8 cellular contexts compared by ENCODE assay signal in genomic region chr1:36322085-36322785, GRCh38. TPM values are rescaled to one million over a fixed set of nuclear protein-coding genes. Genes with fewer than 3 reads are reported as not detected.
DNase-seq lines count a peak whose midpoint lies in the region; ATAC-seq and TF ChIP-seq lines count a peak whose summit lies in the region.

No MANE protein-coding gene starts in this region.

- DNase-seq in HFFc6 (peak; percentile 15), naive B cell (peak; percentile 5), HEK293T (ENCODE audit: extremely low spot score) (no peak), left lobe of liver (ENCODE audit: low spot score) (no peak), COLO829 (ENCODE audit: low spot score) (no peak), cerebellar nuclear complex (lab: John Stamatoyannopoulos, UW) (no peak)
- DNase-seq in effector memory CD8-positive, alpha-beta T cell = no peak

- TF ChIP-seq CTCF in 22Rv1 (IDR thresholded peaks at IDR 0.05) (no peak), HFFc6 (IDR thresholded peaks at IDR 0.05) (no peak)

- POLR2A ChIA-PET in HEK293T (lab: Yijun Ruan, JAX) = interaction anchor here (0.8 kb wide), 1 partner anchor 64 kb away, joined by 4 read pairs; no protein-coding TSS in a partner anchor

- H3K36me3 Mint-ChIP-seq in HFFc6 (ENCODE audit: low read depth) (0 out of 2 replicates have a peak, but pooled peaks cover 9% of the 10 kb centered on the region), naive B cell (no peaks in the 10 kb centered on the region)
- peaks cover 13% of the 10 kb centered on the region for H3K36me3 Mint-ChIP-seq in effector memory CD8-positive, alpha-beta T cell (ENCODE audit: insufficient read depth)

- peak overlapping the region; percentile 82 for H3K27ac ChIP-seq in 22Rv1

- CTCF ChIA-PET in HEK293T (lab: Yijun Ruan, JAX) = no interaction called here

- H3K4me1 Mint-ChIP-seq in HFFc6 (ENCODE audit: low read depth) (peaks cover 42% of the 10 kb centered on the region), naive B cell (peaks cover 23 to 34% (median 24%) of the 10 kb centered on the region in 3 donors)
- H3K4me1 Mint-ChIP-seq in effector memory CD8-positive, alpha-beta T cell (ENCODE audit: low read depth in 2 of 2) = peaks cover 21 to 23% of the 10 kb centered on the region in 2 donors

- H3K27me3 Mint-ChIP-seq in HFFc6 (ENCODE audit: insufficient read depth) (peaks cover 4% of the 10 kb centered on the region; the same call in 1 of the 2 replicates), naive B cell (peaks cover 12 to 22% (median 14%) of the 10 kb centered on the region in 3 donors)
- H3K27me3 Mint-ChIP-seq in effector memory CD8-positive, alpha-beta T cell = no peaks in the 10 kb centered on the region

- ATAC-seq in effector memory CD8-positive, alpha-beta T cell (replicated peaks) = no peak
- ATAC-seq in naive B cell (ENCODE audit: low read depth in 2 of 2) (no peak), left lobe of liver (no peak)

- peak overlapping the region; percentile 89 for H3K27ac Mint-ChIP-seq in HFFc6
- H3K27ac Mint-ChIP-seq in effector memory CD8-positive, alpha-beta T cell = peak overlapping the region; percentile 38 to 41
- peak overlapping the region in 1 of 6 donors; percentile 74 for H3K27ac Mint-ChIP-seq in naive B cell

- H3K4me3 Mint-ChIP-seq in HFFc6 = peak overlapping the region; percentile 89
- H3K4me3 Mint-ChIP-seq in effector memory CD8-positive, alpha-beta T cell = peak overlapping the region; percentile 70 to 82
- peak overlapping the region; percentile 84 to 97 (median 87) for H3K4me3 Mint-ChIP-seq in naive B cell

- H3K9me3 Mint-ChIP-seq in HFFc6 (no peaks in the 10 kb centered on the region), naive B cell (no peaks in the 10 kb centered on the region)
- no peaks in the 10 kb centered on the region for H3K9me3 Mint-ChIP-seq in effector memory CD8-positive, alpha-beta T cell

TF ChIP-seq in HEK293T, 16 proteins besides CTCF, POLR2A, EP300 and RAD21:
- no peak for TF ChIP-seq ARNT (IDR thresholded peaks at IDR 0.05)
- TF ChIP-seq TARDBP (IDR thresholded peaks at IDR 0.05) = no peak
- TF ChIP-seq LEF1 (IDR thresholded peaks at IDR 0.05; ENCODE audit: borderline replicate concordance) = no peak
- TF ChIP-seq SUZ12 (IDR thresholded peaks at IDR 0.05) = no peak
- TF ChIP-seq ELF4 (IDR thresholded peaks at IDR 0.05) = no peak
- no peak for TF ChIP-seq ZNF384 (IDR thresholded peaks at IDR 0.05)
- TF ChIP-seq, protein P1, sequence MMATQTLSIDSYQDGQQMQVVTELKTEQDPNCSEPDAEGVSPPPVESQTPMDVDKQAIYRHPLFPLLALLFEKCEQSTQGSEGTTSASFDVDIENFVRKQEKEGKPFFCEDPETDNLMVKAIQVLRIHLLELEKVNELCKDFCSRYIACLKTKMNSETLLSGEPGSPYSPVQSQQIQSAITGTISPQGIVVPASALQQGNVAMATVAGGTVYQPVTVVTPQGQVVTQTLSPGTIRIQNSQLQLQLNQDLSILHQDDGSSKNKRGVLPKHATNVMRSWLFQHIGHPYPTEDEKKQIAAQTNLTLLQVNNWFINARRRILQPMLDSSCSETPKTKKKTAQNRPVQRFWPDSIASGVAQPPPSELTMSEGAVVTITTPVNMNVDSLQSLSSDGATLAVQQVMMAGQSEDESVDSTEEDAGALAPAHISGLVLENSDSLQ (IDR thresholded peaks at IDR 0.05) = no peak
- no peak for TF ChIP-seq SP1 (IDR thresholded peaks at IDR 0.05)
- no peak for TF ChIP-seq HDGF (IDR thresholded peaks at IDR 0.05; ENCODE audit: borderline replicate concordance)
- no peak for TF ChIP-seq CTBP1 (IDR thresholded peaks at IDR 0.05; ENCODE audit: borderline replicate concordance)
- TF ChIP-seq NFRKB (IDR thresholded peaks at IDR 0.05) = no peak
- TF ChIP-seq BHLHE40 (IDR thresholded peaks at IDR 0.05; ENCODE audit: borderline replicate concordance) = no peak
- no peak for TF ChIP-seq L3MBTL2 (conservative IDR thresholded peaks at IDR 0.05)
- no peak for TF ChIP-seq FOXK2 (IDR thresholded peaks at IDR 0.05)
- no peak for TF ChIP-seq FOXA1 (IDR thresholded peaks at IDR 0.05)

RNA-seq across cellular contexts. Expression of gene EVA1B, which starts 1.2 kb away (rescaled TPM):
- 100 to 1,000 TPM; 152 to 206 (median 155) TPM for total RNA-seq in HFFc6 (2021; fragmentation: NEBNext Ultra II Directional; extraction: Animal tissue kit (Norgen Biotek cat#: 25700))
- polyA plus RNA-seq in naive B cell (ENCODE audit: low read depth in 6 of 6) = 1 to 10 TPM in 1 of 6 donors, under 1 TPM in 3, not detected in 2; 0.52 to 1.3 (median 0.74) TPM
- total RNA-seq in left lobe of liver = 4.8 TPM

RNA-seq across cellular contexts. Expression of gene SH3D21, which starts 16.1 kb away (rescaled TPM):
- total RNA-seq in HFFc6 (2021; fragmentation: NEBNext Ultra II Directional; extraction: Animal tissue kit (Norgen Biotek cat#: 25700)) = 1 to 10 TPM; 2.7 to 5.3 (median 2.9) TPM
- polyA plus RNA-seq in naive B cell (ENCODE audit: low read depth in 6 of 6) = under 1 TPM in 4 of 6 donors, not detected in 2; 0.23 to 0.51 (median 0.36) TPM
- 1.5 TPM for total RNA-seq in left lobe of liver

Comparison
In these comparisons a context has a peak if more than half of its experiments do, and no peak if none do; other contexts are left out.
1. DNase-seq: peak in HFFc6 (single experiment) and naive B cell (single experiment); none in effector memory CD8-positive, alpha-beta T cell (0 of 3), HEK293T (single experiment), left lobe of liver (single experiment), COLO829 (single experiment) and cerebellar nuclear complex (0 of 2).
2. RNA of gene EVA1B, which starts 1.2 kb away (total RNA-seq): 152 to 206 TPM in HFFc6; 4.8 TPM in left lobe of liver (single experiment); every median in the first group is over 10 times any median in the second.
3. Peak in every context shown above with its lines, with median percentiles within 50 percentile points of each other: H3K4me3 Mint-ChIP-seq.